ENCODE assay signal across 1 cellular context in genomic region chr11:69409812-69410645, GRCh38.
TF ChIP-seq lines count a peak whose summit lies in the region.

No MANE protein-coding gene starts in this region.

TF ChIP-seq in GM12878, 131 proteins besides CTCF, POLR2A, EP300 and RAD21 (continued from another document):
- no peak for TF ChIP-seq RELB (IDR thresholded peaks at IDR 0.05; ENCODE audit: low read depth)
- TF ChIP-seq IKZF1 (conservative IDR thresholded peaks at IDR 0.05): no peak
- no peak for TF ChIP-seq NBN (IDR thresholded peaks at IDR 0.05)
- no peak for TF ChIP-seq BRCA1 (IDR thresholded peaks at IDR 0.05; ENCODE audit: low read depth, low read length)
- no peak for TF ChIP-seq NR2C1 (IDR thresholded peaks at IDR 0.05)
- no peak for TF ChIP-seq SPI1 (IDR thresholded peaks at IDR 0.05; ENCODE audit: borderline replicate concordance, insufficient read depth, low read depth, low read length)
